In genomic region chr1:64923294-64923718, GRCh38 we compare ENCODE assay signal across 1 cellular context.
TF ChIP-seq lines count a peak whose summit lies in the region.

No MANE protein-coding gene starts in this region.

TF ChIP-seq in K562, 482 proteins besides CTCF, POLR2A, EP300 and RAD21:
- TF ChIP-seq, protein P1, sequence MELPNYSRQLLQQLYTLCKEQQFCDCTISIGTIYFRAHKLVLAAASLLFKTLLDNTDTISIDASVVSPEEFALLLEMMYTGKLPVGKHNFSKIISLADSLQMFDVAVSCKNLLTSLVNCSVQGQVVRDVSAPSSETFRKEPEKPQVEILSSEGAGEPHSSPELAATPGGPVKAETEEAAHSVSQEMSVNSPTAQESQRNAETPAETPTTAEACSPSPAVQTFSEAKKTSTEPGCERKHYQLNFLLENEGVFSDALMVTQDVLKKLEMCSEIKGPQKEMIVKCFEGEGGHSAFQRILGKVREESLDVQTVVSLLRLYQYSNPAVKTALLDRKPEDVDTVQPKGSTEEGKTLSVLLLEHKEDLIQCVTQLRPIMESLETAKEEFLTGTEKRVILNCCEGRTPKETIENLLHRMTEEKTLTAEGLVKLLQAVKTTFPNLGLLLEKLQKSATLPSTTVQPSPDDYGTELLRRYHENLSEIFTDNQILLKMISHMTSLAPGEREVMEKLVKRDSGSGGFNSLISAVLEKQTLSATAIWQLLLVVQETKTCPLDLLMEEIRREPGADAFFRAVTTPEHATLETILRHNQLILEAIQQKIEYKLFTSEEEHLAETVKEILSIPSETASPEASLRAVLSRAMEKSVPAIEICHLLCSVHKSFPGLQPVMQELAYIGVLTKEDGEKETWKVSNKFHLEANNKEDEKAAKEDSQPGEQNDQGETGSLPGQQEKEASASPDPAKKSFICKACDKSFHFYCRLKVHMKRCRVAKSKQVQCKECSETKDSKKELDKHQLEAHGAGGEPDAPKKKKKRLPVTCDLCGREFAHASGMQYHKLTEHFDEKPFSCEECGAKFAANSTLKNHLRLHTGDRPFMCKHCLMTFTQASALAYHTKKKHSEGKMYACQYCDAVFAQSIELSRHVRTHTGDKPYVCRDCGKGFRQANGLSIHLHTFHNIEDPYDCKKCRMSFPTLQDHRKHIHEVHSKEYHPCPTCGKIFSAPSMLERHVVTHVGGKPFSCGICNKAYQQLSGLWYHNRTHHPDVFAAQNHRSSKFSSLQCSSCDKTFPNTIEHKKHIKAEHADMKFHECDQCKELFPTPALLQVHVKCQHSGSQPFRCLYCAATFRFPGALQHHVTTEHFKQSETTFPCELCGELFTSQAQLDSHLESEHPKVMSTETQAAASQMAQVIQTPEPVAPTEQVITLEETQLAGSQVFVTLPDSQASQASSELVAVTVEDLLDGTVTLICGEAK (IDR thresholded peaks at IDR 0.05): peak; percentile 72
- TF ChIP-seq, protein P1 (CRISPR knock-in tag; IDR thresholded peaks at IDR 0.05): no peak
- no peak for TF ChIP-seq FOXJ3 (CRISPR knock-in tag; IDR thresholded peaks at IDR 0.05)
- TF ChIP-seq TEAD2 (tag; IDR thresholded peaks at IDR 0.05): no peak
- no peak for TF ChIP-seq CLOCK (CRISPR knock-in tag; IDR thresholded peaks at IDR 0.05; ENCODE audit: borderline replicate concordance)
- TF ChIP-seq, protein P2, sequence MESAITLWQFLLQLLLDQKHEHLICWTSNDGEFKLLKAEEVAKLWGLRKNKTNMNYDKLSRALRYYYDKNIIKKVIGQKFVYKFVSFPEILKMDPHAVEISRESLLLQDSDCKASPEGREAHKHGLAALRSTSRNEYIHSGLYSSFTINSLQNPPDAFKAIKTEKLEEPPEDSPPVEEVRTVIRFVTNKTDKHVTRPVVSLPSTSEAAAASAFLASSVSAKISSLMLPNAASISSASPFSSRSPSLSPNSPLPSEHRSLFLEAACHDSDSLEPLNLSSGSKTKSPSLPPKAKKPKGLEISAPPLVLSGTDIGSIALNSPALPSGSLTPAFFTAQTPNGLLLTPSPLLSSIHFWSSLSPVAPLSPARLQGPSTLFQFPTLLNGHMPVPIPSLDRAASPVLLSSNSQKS (CRISPR knock-in tag; IDR thresholded peaks at IDR 0.05): no peak
- TF ChIP-seq, protein P3, sequence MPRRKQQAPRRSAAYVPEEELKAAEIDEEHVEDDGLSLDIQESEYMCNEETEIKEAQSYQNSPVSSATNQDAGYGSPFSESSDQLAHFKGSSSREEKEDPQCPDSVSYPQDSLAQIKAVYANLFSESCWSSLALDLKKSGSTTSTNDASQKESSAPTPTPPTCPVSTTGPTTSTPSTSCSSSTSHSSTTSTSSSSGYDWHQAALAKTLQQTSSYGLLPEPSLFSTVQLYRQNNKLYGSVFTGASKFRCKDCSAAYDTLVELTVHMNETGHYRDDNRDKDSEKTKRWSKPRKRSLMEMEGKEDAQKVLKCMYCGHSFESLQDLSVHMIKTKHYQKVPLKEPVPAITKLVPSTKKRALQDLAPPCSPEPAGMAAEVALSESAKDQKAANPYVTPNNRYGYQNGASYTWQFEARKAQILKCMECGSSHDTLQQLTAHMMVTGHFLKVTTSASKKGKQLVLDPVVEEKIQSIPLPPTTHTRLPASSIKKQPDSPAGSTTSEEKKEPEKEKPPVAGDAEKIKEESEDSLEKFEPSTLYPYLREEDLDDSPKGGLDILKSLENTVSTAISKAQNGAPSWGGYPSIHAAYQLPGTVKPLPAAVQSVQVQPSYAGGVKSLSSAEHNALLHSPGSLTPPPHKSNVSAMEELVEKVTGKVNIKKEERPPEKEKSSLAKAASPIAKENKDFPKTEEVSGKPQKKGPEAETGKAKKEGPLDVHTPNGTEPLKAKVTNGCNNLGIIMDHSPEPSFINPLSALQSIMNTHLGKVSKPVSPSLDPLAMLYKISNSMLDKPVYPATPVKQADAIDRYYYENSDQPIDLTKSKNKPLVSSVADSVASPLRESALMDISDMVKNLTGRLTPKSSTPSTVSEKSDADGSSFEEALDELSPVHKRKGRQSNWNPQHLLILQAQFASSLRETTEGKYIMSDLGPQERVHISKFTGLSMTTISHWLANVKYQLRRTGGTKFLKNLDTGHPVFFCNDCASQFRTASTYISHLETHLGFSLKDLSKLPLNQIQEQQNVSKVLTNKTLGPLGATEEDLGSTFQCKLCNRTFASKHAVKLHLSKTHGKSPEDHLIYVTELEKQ (CRISPR knock-in tag; IDR thresholded peaks at IDR 0.05): no peak
- no peak for TF ChIP-seq DMBX1 (CRISPR knock-in tag; IDR thresholded peaks at IDR 0.05; ENCODE audit: borderline replicate concordance)
TF ChIP-seq in K562: peak in this region for 1.
